ENCODE assay signal across 32 cellular contexts in genomic region chr15:78021761-78022160, GRCh38.
"Had no signal": no experiment of that assay in that cellular context is flagged by ENCODE, and none has a peak within 500 bp of the region (broad histone marks: within the 10 kb centered on the region; RNA-seq: fewer than 3 reads in every experiment).

No MANE protein-coding gene starts in this region.

- DNase-seq: activated B cell treated with CpG ODN at 0.5 μM for 24 hours; activated CD4-positive, alpha-beta memory T cell treated with anti-CD3 and anti-CD28 coated beads, Interleukin-2, amount 10 ng/mL, durations not matched to agents 7 days and 5 days; activated CD4-positive, alpha-beta T cell treated with anti-CD3 and anti-CD28 coated beads for 48 hours; activated CD4-positive, CD25-positive, alpha-beta regulatory T cell treated with anti-CD3 and anti-CD28 coated beads, Interleukin-2, amount 50 U/mL, for 72 hours; activated gamma-delta T cell; activated naive CD4-positive, alpha-beta T cell treated with Interleukin-2 at 50 U/mL for 16 hours; activated naive CD8-positive, alpha-beta T cell treated with anti-CD3 and anti-CD28 coated beads, Interleukin-2, amount 10 ng/mL, durations not matched to agents 7 days and 5 days; activated T-cell treated with anti-CD3 and anti-CD28 coated beads, Interleukin-2, amount 50 U/mL, for 24 hours; amygdala; body of pancreas; Kasumi-1; KG1; MM.1S; MV-4-11; NCI-H1092; NCI-H1436 treated with DMSO at 0.1 percent for 48 hours; NCI-H1694 treated with DMSO at 0.1 percent for 48 hours; NCI-H2029; NCI-H345; NCI-H524 treated with DMSO at 0.1 percent for 48 hours; NK-92 treated with Interleukin-12 subunit alpha and Interleukin-12 subunit beta, amount 100 ng/mL, for 24 hours; Right ventricle myocardium superior; SW 1271; T-helper 1 cell; T-helper 2 cell; T-helper 9 cell had no signal

- ATAC-seq: body of pancreas had no signal

- H3K27me3 ChIP-seq: ascending aorta, body of pancreas, breast epithelium had no signal

- H3K9me3 ChIP-seq: ascending aorta, body of pancreas, breast epithelium had no signal

- H3K9me3 Mint-ChIP-seq: activated B cell treated with CpG ODN at 0.5 μM for 24 hours; activated CD4-positive, alpha-beta memory T cell treated with anti-CD3 and anti-CD28 coated beads, Interleukin-2, amount 10 ng/mL, durations not matched to agents 7 days and 5 days; activated naive CD4-positive, alpha-beta T cell treated with anti-CD3 and anti-CD28 coated beads, Interleukin-2, amount 50 U/mL, for 24 hours; activated naive CD8-positive, alpha-beta T cell treated with anti-CD3 and anti-CD28 coated beads, Interleukin-2, amount 10 ng/mL, durations not matched to agents 7 days and 5 days; activated T-cell treated with anti-CD3 and anti-CD28 coated beads, Interleukin-2, amount 50 U/mL, for 24 hours; activated T-helper 2 cell treated with anti-CD3 and anti-CD28 coated beads, Interferon-gamma antibody, Interleukin-2, Interleukin-4, amounts not matched to agents 10 μg/mL and 5 μg/mL and 100 μg/mL, durations not matched to agents 14 hours and 24 hours and 36 hours had no signal

- H3K4me1 ChIP-seq: ascending aorta, breast epithelium had no signal

- H3K27me3 Mint-ChIP-seq: activated B cell treated with CpG ODN at 0.5 μM for 24 hours; activated CD4-positive, alpha-beta memory T cell treated with anti-CD3 and anti-CD28 coated beads, Interleukin-2, amount 10 ng/mL, durations not matched to agents 7 days and 5 days; activated naive CD4-positive, alpha-beta T cell treated with anti-CD3 and anti-CD28 coated beads, Interleukin-2, amount 50 U/mL, for 24 hours; activated naive CD8-positive, alpha-beta T cell treated with anti-CD3 and anti-CD28 coated beads, Interleukin-2, amount 10 ng/mL, durations not matched to agents 7 days and 5 days; activated T-cell treated with anti-CD3 and anti-CD28 coated beads, Interleukin-2, amount 50 U/mL, for 24 hours had no signal

- H3K4me3 ChIP-seq: ascending aorta, body of pancreas, breast epithelium, PC-9 had no signal

- H2AFZ ChIP-seq: PC-9 had no signal

- H3K36me3 ChIP-seq: breast epithelium had no signal

- H3K27ac Mint-ChIP-seq: activated B cell treated with CpG ODN at 0.5 μM for 24 hours; activated CD4-positive, alpha-beta memory T cell treated with anti-CD3 and anti-CD28 coated beads, Interleukin-2, amount 10 ng/mL, durations not matched to agents 7 days and 5 days; activated naive CD4-positive, alpha-beta T cell treated with anti-CD3 and anti-CD28 coated beads, Interleukin-2, amount 50 U/mL, for 24 hours; activated naive CD8-positive, alpha-beta T cell treated with anti-CD3 and anti-CD28 coated beads, Interleukin-2, amount 10 ng/mL, durations not matched to agents 7 days and 5 days; activated T-cell treated with anti-CD3 and anti-CD28 coated beads, Interleukin-2, amount 50 U/mL, for 24 hours; activated T-helper 2 cell treated with anti-CD3 and anti-CD28 coated beads, Interferon-gamma antibody, Interleukin-2, Interleukin-4, amounts not matched to agents 10 μg/mL and 5 μg/mL and 100 μg/mL, durations not matched to agents 14 hours and 24 hours and 36 hours had no signal

- H3K27ac ChIP-seq: ascending aorta, body of pancreas, breast epithelium, PC-9, VCaP had no signal

- H3K4me2 ChIP-seq: PC-9 had no signal

- H3K4me3 Mint-ChIP-seq: activated B cell treated with CpG ODN at 0.5 μM for 24 hours; activated CD4-positive, alpha-beta memory T cell treated with anti-CD3 and anti-CD28 coated beads, Interleukin-2, amount 10 ng/mL, durations not matched to agents 7 days and 5 days; activated naive CD4-positive, alpha-beta T cell treated with anti-CD3 and anti-CD28 coated beads, Interleukin-2, amount 50 U/mL, for 24 hours; activated naive CD8-positive, alpha-beta T cell treated with anti-CD3 and anti-CD28 coated beads, Interleukin-2, amount 10 ng/mL, durations not matched to agents 7 days and 5 days; activated T-cell treated with anti-CD3 and anti-CD28 coated beads, Interleukin-2, amount 50 U/mL, for 24 hours had no signal
